ENCODE assay signal across 1 cellular context in genomic region chr5:39691993-39692392, GRCh38.
A peak's percentile ranks its signal among the peaks of the same experiment; 100 is the strongest.
TF ChIP-seq lines count a peak whose summit lies in the region.

No MANE protein-coding gene starts in this region.

TF ChIP-seq in HepG2, 621 proteins besides CTCF, POLR2A, EP300 and RAD21 (continued from another document):
- TF ChIP-seq, protein P1, sequence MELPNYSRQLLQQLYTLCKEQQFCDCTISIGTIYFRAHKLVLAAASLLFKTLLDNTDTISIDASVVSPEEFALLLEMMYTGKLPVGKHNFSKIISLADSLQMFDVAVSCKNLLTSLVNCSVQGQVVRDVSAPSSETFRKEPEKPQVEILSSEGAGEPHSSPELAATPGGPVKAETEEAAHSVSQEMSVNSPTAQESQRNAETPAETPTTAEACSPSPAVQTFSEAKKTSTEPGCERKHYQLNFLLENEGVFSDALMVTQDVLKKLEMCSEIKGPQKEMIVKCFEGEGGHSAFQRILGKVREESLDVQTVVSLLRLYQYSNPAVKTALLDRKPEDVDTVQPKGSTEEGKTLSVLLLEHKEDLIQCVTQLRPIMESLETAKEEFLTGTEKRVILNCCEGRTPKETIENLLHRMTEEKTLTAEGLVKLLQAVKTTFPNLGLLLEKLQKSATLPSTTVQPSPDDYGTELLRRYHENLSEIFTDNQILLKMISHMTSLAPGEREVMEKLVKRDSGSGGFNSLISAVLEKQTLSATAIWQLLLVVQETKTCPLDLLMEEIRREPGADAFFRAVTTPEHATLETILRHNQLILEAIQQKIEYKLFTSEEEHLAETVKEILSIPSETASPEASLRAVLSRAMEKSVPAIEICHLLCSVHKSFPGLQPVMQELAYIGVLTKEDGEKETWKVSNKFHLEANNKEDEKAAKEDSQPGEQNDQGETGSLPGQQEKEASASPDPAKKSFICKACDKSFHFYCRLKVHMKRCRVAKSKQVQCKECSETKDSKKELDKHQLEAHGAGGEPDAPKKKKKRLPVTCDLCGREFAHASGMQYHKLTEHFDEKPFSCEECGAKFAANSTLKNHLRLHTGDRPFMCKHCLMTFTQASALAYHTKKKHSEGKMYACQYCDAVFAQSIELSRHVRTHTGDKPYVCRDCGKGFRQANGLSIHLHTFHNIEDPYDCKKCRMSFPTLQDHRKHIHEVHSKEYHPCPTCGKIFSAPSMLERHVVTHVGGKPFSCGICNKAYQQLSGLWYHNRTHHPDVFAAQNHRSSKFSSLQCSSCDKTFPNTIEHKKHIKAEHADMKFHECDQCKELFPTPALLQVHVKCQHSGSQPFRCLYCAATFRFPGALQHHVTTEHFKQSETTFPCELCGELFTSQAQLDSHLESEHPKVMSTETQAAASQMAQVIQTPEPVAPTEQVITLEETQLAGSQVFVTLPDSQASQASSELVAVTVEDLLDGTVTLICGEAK (IDR thresholded peaks at IDR 0.05) = no peak
- TF ChIP-seq, protein P1 (CRISPR knock-in tag; IDR thresholded peaks at IDR 0.05) = no peak
- TF ChIP-seq, protein P2, sequence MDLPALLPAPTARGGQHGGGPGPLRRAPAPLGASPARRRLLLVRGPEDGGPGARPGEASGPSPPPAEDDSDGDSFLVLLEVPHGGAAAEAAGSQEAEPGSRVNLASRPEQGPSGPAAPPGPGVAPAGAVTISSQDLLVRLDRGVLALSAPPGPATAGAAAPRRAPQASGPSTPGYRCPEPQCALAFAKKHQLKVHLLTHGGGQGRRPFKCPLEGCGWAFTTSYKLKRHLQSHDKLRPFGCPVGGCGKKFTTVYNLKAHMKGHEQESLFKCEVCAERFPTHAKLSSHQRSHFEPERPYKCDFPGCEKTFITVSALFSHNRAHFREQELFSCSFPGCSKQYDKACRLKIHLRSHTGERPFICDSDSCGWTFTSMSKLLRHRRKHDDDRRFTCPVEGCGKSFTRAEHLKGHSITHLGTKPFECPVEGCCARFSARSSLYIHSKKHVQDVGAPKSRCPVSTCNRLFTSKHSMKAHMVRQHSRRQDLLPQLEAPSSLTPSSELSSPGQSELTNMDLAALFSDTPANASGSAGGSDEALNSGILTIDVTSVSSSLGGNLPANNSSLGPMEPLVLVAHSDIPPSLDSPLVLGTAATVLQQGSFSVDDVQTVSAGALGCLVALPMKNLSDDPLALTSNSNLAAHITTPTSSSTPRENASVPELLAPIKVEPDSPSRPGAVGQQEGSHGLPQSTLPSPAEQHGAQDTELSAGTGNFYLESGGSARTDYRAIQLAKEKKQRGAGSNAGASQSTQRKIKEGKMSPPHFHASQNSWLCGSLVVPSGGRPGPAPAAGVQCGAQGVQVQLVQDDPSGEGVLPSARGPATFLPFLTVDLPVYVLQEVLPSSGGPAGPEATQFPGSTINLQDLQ (CRISPR knock-in tag; IDR thresholded peaks at IDR 0.05) = no peak
- no peak for TF ChIP-seq CCDC6 (CRISPR knock-in tag; IDR thresholded peaks at IDR 0.05)
- TF ChIP-seq ZNF143 (CRISPR knock-in tag; IDR thresholded peaks at IDR 0.05) = no peak
- no peak for TF ChIP-seq PLSCR1 (CRISPR knock-in tag; IDR thresholded peaks at IDR 0.05; ENCODE audit: borderline replicate concordance)
- peak; percentile 48; the same call in 1 of the 2 replicates for TF ChIP-seq SMC3 (IDR thresholded peaks at IDR 0.05; ENCODE audit: low read length)
- TF ChIP-seq KAT7 (CRISPR knock-in tag; IDR thresholded peaks at IDR 0.05; ENCODE audit: borderline replicate concordance) = no peak
- TF ChIP-seq ZNF672 (CRISPR knock-in tag; IDR thresholded peaks at IDR 0.05) = no peak
- TF ChIP-seq AHDC1 (CRISPR knock-in tag; IDR thresholded peaks at IDR 0.05; ENCODE audit: borderline replicate concordance) = no peak
- no peak for TF ChIP-seq ZHX2 (IDR thresholded peaks at IDR 0.05; ENCODE audit: low read depth)
- TF ChIP-seq ZHX2 (CRISPR knock-in tag; IDR thresholded peaks at IDR 0.05; ENCODE audit: borderline replicate concordance) = no peak
